2 cellular contexts compared by ENCODE assay signal in the genomic region with DNA sequence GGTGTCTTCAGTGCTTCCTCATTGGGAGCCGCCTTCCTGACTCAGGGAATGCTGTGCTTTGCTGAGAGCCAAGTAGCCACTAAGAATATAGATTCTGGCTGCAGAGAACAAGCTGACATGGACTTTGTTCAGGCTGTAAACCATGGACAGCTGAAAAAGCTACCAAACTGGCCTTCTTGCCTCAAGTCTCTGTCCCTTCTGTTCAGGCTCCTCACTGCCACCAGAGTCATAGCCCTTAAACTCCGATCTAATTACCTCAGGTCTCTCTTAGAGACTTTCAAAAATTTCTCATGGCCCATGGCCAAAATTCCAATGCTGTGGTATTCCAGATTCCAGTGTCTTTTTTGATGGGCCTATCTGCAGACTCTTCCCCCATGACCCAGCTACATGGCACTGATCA.
TF ChIP-seq lines count a peak whose summit lies in the region.

No MANE protein-coding gene starts in this region.

TF ChIP-seq in IMR-90, 13 proteins besides CTCF, POLR2A, EP300 and RAD21 (continued from another document):
- TF ChIP-seq SMC3 (IDR thresholded peaks at IDR 0.05; ENCODE audit: low read depth, low read length), result no peak
- TF ChIP-seq NFE2L2 (IDR thresholded peaks at IDR 0.05; ENCODE audit: low read depth, low read length), result no peak
- no peak for TF ChIP-seq CEBPB (IDR thresholded peaks at IDR 0.05; ENCODE audit: low read depth, low read length)
- no peak for TF ChIP-seq MAFK (IDR thresholded peaks at IDR 0.05; ENCODE audit: low read depth, low read length)
- no peak for TF ChIP-seq RCOR1 (IDR thresholded peaks at IDR 0.05; ENCODE audit: insufficient replicate concordance, low read length)
- TF ChIP-seq, protein P1, sequence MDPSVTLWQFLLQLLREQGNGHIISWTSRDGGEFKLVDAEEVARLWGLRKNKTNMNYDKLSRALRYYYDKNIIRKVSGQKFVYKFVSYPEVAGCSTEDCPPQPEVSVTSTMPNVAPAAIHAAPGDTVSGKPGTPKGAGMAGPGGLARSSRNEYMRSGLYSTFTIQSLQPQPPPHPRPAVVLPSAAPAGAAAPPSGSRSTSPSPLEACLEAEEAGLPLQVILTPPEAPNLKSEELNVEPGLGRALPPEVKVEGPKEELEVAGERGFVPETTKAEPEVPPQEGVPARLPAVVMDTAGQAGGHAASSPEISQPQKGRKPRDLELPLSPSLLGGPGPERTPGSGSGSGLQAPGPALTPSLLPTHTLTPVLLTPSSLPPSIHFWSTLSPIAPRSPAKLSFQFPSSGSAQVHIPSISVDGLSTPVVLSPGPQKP (IDR thresholded peaks at IDR 0.05; ENCODE audit: borderline replicate concordance, low read depth, low read length), result no peak
- TF ChIP-seq FOS (IDR thresholded peaks at IDR 0.05; ENCODE audit: low read depth, low read length), result no peak
- TF ChIP-seq, protein P2, sequence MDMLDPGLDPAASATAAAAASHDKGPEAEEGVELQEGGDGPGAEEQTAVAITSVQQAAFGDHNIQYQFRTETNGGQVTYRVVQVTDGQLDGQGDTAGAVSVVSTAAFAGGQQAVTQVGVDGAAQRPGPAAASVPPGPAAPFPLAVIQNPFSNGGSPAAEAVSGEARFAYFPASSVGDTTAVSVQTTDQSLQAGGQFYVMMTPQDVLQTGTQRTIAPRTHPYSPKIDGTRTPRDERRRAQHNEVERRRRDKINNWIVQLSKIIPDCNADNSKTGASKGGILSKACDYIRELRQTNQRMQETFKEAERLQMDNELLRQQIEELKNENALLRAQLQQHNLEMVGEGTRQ (IDR thresholded peaks at IDR 0.05; ENCODE audit: low read depth, low read length), result no peak
- TF ChIP-seq MXI1 (IDR thresholded peaks at IDR 0.05; ENCODE audit: borderline replicate concordance, low read depth, low read length), result no peak
- no peak for TF ChIP-seq BHLHE40 (IDR thresholded peaks at IDR 0.05; ENCODE audit: low read depth, low read length)
- TF ChIP-seq MAZ (IDR thresholded peaks at IDR 0.05; ENCODE audit: borderline replicate concordance, low read depth, low read length), result no peak
- TF ChIP-seq CHD1 (IDR thresholded peaks at IDR 0.05; ENCODE audit: low read depth, low read length), result no peak

TF ChIP-seq in SK-N-SH treated with all-trans-retinoic acid at 6 μM for 48 hours, 23 proteins besides CTCF, POLR2A, EP300 and RAD21:
- TF ChIP-seq PPARA (CRISPR knock-in tag; IDR thresholded peaks at IDR 0.05; ENCODE audit: borderline replicate concordance), result no peak
- TF ChIP-seq ZNF565 (CRISPR knock-in tag; conservative IDR thresholded peaks at IDR 0.05; ENCODE audit: low read depth), result no peak
- TF ChIP-seq ESRRG (CRISPR knock-in tag; IDR thresholded peaks at IDR 0.05), result no peak
- TF ChIP-seq ISL1 (CRISPR knock-in tag; IDR thresholded peaks at IDR 0.05), result no peak
